Comparison of ENCODE assay signal across 9 cellular contexts in genomic region chr15:74172751-74173544, GRCh38. TPM values are rescaled to one million over a fixed set of nuclear protein-coding genes. Genes with fewer than 3 reads are reported as not detected.
DNase-seq lines count a peak whose midpoint lies in the region; ATAC-seq and TF ChIP-seq lines count a peak whose summit lies in the region.
"Had no signal": no experiment of that assay in that cellular context is flagged by ENCODE, and none has a peak within 500 bp of the region (broad histone marks: within the 10 kb centered on the region; RNA-seq: fewer than 3 reads in every experiment).

No MANE protein-coding gene starts in this region.

- H4K8ac ChIP-seq in H9 (replicated peaks; ENCODE audit: insufficient read length, low read depth, low read length), result no peak overlapping the region

- H4K20me1 ChIP-seq in H9 (ENCODE audit: control insufficient read depth, insufficient read depth, insufficient read length), result no peaks in the 10 kb centered on the region

- peaks cover 3% of the 10 kb centered on the region; the same call in 1 of the 2 replicates for H3K4me1 ChIP-seq in H9 (ENCODE audit: insufficient read depth, low read length)

- H3K14ac ChIP-seq in H9 (ENCODE audit: insufficient read depth, low read length), result no peak overlapping the region; the same call in 1 of the 2 replicates

- H4K5ac ChIP-seq in H9 (ENCODE audit: insufficient read length, low read depth, low read length), result no peak overlapping the region

- no peak overlapping the region for H4K91ac ChIP-seq in H9 (ENCODE audit: insufficient read length, low read depth, low read length)

- no peak overlapping the region for H2BK15ac ChIP-seq in H9 (ENCODE audit: low read depth, low read length)

- H3K4me1 Mint-ChIP-seq in H9 (peaks cover 24 to 59% of the 10 kb centered on the region in 2 experiments), chondrocyte (ENCODE audit: low read depth) (peaks cover 83% of the 10 kb centered on the region)
- H3K4me1 Mint-ChIP-seq in activated T-helper 17 cell treated with anti-CD3 and anti-CD28 coated beads, Interleukin-2, amount 50 U/mL, for 72 hours, result no peaks in the 10 kb centered on the region

- no peaks in the 10 kb centered on the region for H3K23me2 ChIP-seq in H9 (ENCODE audit: insufficient read length, low read depth, low read length, poor library complexity, severe bottlenecking)

- H3K27ac ChIP-seq in H9 (ENCODE audit: insufficient read length, low read depth, low read length), result no peak overlapping the region
- H3K27ac ChIP-seq in layer of hippocampus (ENCODE audit: low read depth, low read length), result peak overlapping the region; percentile 46

- H3K4me2 ChIP-seq in H9 (ENCODE audit: insufficient read depth, insufficient read length, low read length), result no peak overlapping the region

- H2BK5ac ChIP-seq in H9 (ENCODE audit: insufficient read length, low read length), result no peak overlapping the region

- H3K27me3 Mint-ChIP-seq in H9 (ENCODE audit: low read depth), result peaks cover 34% of the 10 kb centered on the region
- H3K27me3 Mint-ChIP-seq in chondrocyte (ENCODE audit: low read depth), result no peaks in the 10 kb centered on the region
- peaks cover 12% of the 10 kb centered on the region for H3K27me3 Mint-ChIP-seq in activated T-helper 17 cell treated with anti-CD3 and anti-CD28 coated beads, Interleukin-2, amount 50 U/mL, for 72 hours

- H3K36me3 Mint-ChIP-seq in H9 (ENCODE audit: insufficient read depth in 1 of 3, low read depth in 3 of 3) (no peaks in the 10 kb centered on the region), chondrocyte (ENCODE audit: low read depth) (peaks cover 5% of the 10 kb centered on the region)
- H3K36me3 Mint-ChIP-seq in activated T-helper 17 cell treated with anti-CD3 and anti-CD28 coated beads, Interleukin-2, amount 50 U/mL, for 72 hours (ENCODE audit: low read depth), result no peaks in the 10 kb centered on the region

- H3K9ac ChIP-seq in H9 (ENCODE audit: extremely low read depth, insufficient read length, low read length), result no peak overlapping the region

- no peak overlapping the region for H3K18ac ChIP-seq in H9 (ENCODE audit: insufficient read length, low read depth, low read length)

- H3K9me3 Mint-ChIP-seq in H9 (no peaks in the 10 kb centered on the region; a peak in 1 of 5 replicates), chondrocyte (ENCODE audit: low read depth) (no peaks in the 10 kb centered on the region)
- H3K9me3 Mint-ChIP-seq in activated T-helper 17 cell treated with anti-CD3 and anti-CD28 coated beads, Interleukin-2, amount 50 U/mL, for 72 hours, result no peaks in the 10 kb centered on the region

- H3K27me3 ChIP-seq in H9 (ENCODE audit: insufficient read depth, low read length) (no peaks in the 10 kb centered on the region), layer of hippocampus (ENCODE audit: control insufficient read depth, insufficient read depth, low read length) (no peaks in the 10 kb centered on the region)

- no peaks in the 10 kb centered on the region for H3K79me1 ChIP-seq in H9 (ENCODE audit: insufficient read depth, low read depth, low read length, poor library complexity, severe bottlenecking)

- no peaks in the 10 kb centered on the region for H3K9me3 ChIP-seq in H9 (ENCODE audit: control insufficient read depth, low read depth, low read length)

- no CpG with 5 or more reads among the region's 15 CpGs for WGBS in H9 (ENCODE audit: extremely low coverage, insufficient read length, low lambda C conversion rate)

- no peak overlapping the region for H2BK120ac ChIP-seq in H9 (ENCODE audit: low read depth, low read length, poor library complexity, severe bottlenecking)

- H3K23ac ChIP-seq in H9 (ENCODE audit: insufficient read length, low read depth, low read length), result no peak overlapping the region

- H2BK12ac ChIP-seq in H9 (ENCODE audit: insufficient read length, low read depth, low read length), result no peak overlapping the region

- no peak overlapping the region for H3K56ac ChIP-seq in H9 (ENCODE audit: insufficient read length, low read depth, low read length)

- TF ChIP-seq CTCF in H9 (conservative IDR thresholded peaks at IDR 0.05) (no peak), chondrocyte (IDR thresholded peaks at IDR 0.05) (peak; percentile 27)

- H3K79me2 ChIP-seq in H9 (ENCODE audit: insufficient read depth, low read length), result no peaks in the 10 kb centered on the region

- H3T11ph ChIP-seq in H9 (ENCODE audit: low read length), result no peak overlapping the region

- ATAC-seq in activated T-helper 17 cell treated with anti-CD3 and anti-CD28 coated beads, Interleukin-2, amount 50 U/mL, for 72 hours (replicated peaks), result no peak
- ATAC-seq in HG03039 (IDR thresholded peaks at IDR 0.05; ENCODE audit: unreplicated experiment), result no peak

- H3K4me3 Mint-ChIP-seq in H9 (peak overlapping the region in 1 of 2 experiments; percentile 11; a peak in 2 of 5 replicates), chondrocyte (ENCODE audit: unreplicated experiment) (peak overlapping the region; percentile 28)
- no peak overlapping the region for H3K4me3 Mint-ChIP-seq in activated T-helper 17 cell treated with anti-CD3 and anti-CD28 coated beads, Interleukin-2, amount 50 U/mL, for 72 hours

- DNase-seq in H9, result peak; percentile 47
- no peak for DNase-seq in chondrocyte (ENCODE audit: low spot score)
- DNase-seq in smooth muscle cell of the brain vasculature (ENCODE audit: low read depth, low spot score), result peak; percentile 72
- no peak for DNase-seq in A172 (ENCODE audit: low spot score)
- DNase-seq in NCI-H345 treated with DMSO at 0.1 percent for 48 hours (lab: John Stamatoyannopoulos, UW; ENCODE audit: unreplicated experiment), result no peak

- no peak overlapping the region for H2AFZ ChIP-seq in H9 (ENCODE audit: low read length)

- no peak overlapping the region for H2AK5ac ChIP-seq in H9 (ENCODE audit: insufficient read length, low read length)

- no peak overlapping the region for H2BK20ac ChIP-seq in H9 (ENCODE audit: low read depth, low read length, poor library complexity, severe bottlenecking)

- H3K27ac Mint-ChIP-seq in H9 (no peak overlapping the region; a peak in 2 of 7 replicates), chondrocyte (ENCODE audit: unreplicated experiment) (peak overlapping the region; percentile 64)
- H3K27ac Mint-ChIP-seq in activated T-helper 17 cell treated with anti-CD3 and anti-CD28 coated beads, Interleukin-2, amount 50 U/mL, for 72 hours, result no peak overlapping the region

- H3K4ac ChIP-seq in H9 (ENCODE audit: low read depth, low read length), result no peak overlapping the region

RNA-seq across cellular contexts. Expression of gene ISLR, which starts 0.6 kb away (rescaled TPM):
- total RNA-seq in H9 (2021) (0.11 and 0.35 TPM in 2 replicates), chondrocyte (49.6 to 143 TPM (median 53.3 TPM) in 3 replicates)
- total RNA-seq in activated T-helper 17 cell treated with anti-CD3 and anti-CD28 coated beads, Interleukin-2, amount 50 U/mL, for 72 hours, result not detected
- 0.41 and 0.53 TPM in 2 replicates for total RNA-seq in A172 (2014; rRNA removed; shearing (Covaris generic))

RNA-seq across cellular contexts. Expression of gene STRA6, which starts 29.6 kb away (rescaled TPM):
- total RNA-seq in H9 (2021) (11.2 and 12.8 TPM in 2 replicates), chondrocyte (4.9 to 12.7 TPM (median 5.4 TPM) in 3 replicates)
- total RNA-seq in activated T-helper 17 cell treated with anti-CD3 and anti-CD28 coated beads, Interleukin-2, amount 50 U/mL, for 72 hours, result not detected
- 2.0 and 3.0 TPM in 2 replicates for total RNA-seq in A172 (2014; rRNA removed; shearing (Covaris generic))

RNA-seq across cellular contexts. Expression of gene ISLR2, which starts 42.6 kb away (rescaled TPM):
- total RNA-seq in H9 (2021) (0.09 TPM in 2 replicates), chondrocyte (2.9 to 4.9 TPM (median 3.2 TPM) in 3 replicates)
- not detected for total RNA-seq in activated T-helper 17 cell treated with anti-CD3 and anti-CD28 coated beads, Interleukin-2, amount 50 U/mL, for 72 hours
- not detected in 2 replicates for total RNA-seq in A172 (2014; rRNA removed; shearing (Covaris generic))
- total RNA-seq: bronchial epithelial cell had no signal

Comparison
In these comparisons a context has a peak if more than half of its experiments do, and no peak if none do; other contexts are left out.
1. DNase-seq: peak in H9 (single experiment) and smooth muscle cell of the brain vasculature (single experiment); none in chondrocyte (single experiment), A172 (single experiment) and NCI-H345 treated with DMSO at 0.1 percent for 48 hours (single experiment).
2. RNA of gene ISLR, which starts 0.6 kb away (total RNA-seq): 49.6 to 143 TPM in chondrocyte; 0.41 to 0.53 TPM in A172, 0.11 to 0.35 TPM in H9 and not detected in activated T-helper 17 cell treated with anti-CD3 and anti-CD28 coated beads, Interleukin-2, amount 50 U/mL, for 72 hours; every median in the first group is over 10 times any median in the second.